In the genomic region with DNA sequence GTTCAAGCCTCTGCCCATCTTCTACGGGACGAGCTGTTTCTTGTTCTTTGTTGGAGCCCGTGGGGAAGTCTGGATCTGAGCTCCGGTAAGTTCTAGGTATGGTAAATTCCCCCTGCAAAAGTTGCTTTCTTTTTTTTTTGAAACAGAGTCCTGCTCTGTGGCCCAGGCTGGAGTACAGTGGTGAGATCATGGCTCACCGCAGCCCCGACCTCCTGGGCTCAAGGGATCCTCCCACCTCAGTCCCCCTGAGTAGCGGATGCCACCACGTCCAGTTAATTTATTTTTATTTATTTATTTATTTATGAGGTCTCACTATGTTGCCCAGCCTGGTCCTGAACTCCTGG, we compare ENCODE assay signal across 18 cellular contexts. TPM values are rescaled to one million over a fixed set of nuclear protein-coding genes. Genes with fewer than 3 reads are reported as not detected.
DNase-seq lines count a peak whose midpoint lies in the region; ATAC-seq and TF ChIP-seq lines count a peak whose summit lies in the region.
"Had no signal": no experiment of that assay in that cellular context is flagged by ENCODE, and none has a peak within 500 bp of the region (broad histone marks: within the 10 kb centered on the region; RNA-seq: fewer than 3 reads in every experiment).

No MANE protein-coding gene starts in this region.

- DNase-seq in memory B cell (ENCODE audit: low spot score in 2 of 2) (no peak), posterior vena cava (ENCODE audit: low spot score) (no peak), gastrocnemius medialis (no peak)
- no peak for DNase-seq in activated CD4-positive, alpha-beta memory T cell treated with anti-CD3 and anti-CD28 coated beads, Interleukin-2, amount 10 ng/mL, durations not matched to agents 7 days and 5 days
- DNase-seq: activated CD4-positive, alpha-beta T cell treated with anti-CD3 and anti-CD28 coated beads for 1 hour; anterior cingulate cortex; foreskin keratinocyte; NCI-H2227 treated with DMSO at 0.1 percent for 48 hours; SHP77 treated with DMSO at 0.1 percent for 48 hours; uterus had no signal

- H3K27ac Mint-ChIP-seq in memory B cell, result peak overlapping the region; percentile 95
- H3K27ac Mint-ChIP-seq in activated CD4-positive, alpha-beta memory T cell treated with anti-CD3 and anti-CD28 coated beads, Interleukin-2, amount 10 ng/mL, durations not matched to agents 7 days and 5 days, result no peak overlapping the region

- H3K9me3 Mint-ChIP-seq in memory B cell, result no peaks in the 10 kb centered on the region
- no peaks in the 10 kb centered on the region for H3K9me3 Mint-ChIP-seq in activated CD4-positive, alpha-beta memory T cell treated with anti-CD3 and anti-CD28 coated beads, Interleukin-2, amount 10 ng/mL, durations not matched to agents 7 days and 5 days

- no peaks in the 10 kb centered on the region for H3K27me3 Mint-ChIP-seq in memory B cell
- no peaks in the 10 kb centered on the region for H3K27me3 Mint-ChIP-seq in activated CD4-positive, alpha-beta memory T cell treated with anti-CD3 and anti-CD28 coated beads, Interleukin-2, amount 10 ng/mL, durations not matched to agents 7 days and 5 days

- in situ Hi-C loops in gastrocnemius medialis (cut with MboI; ENCODE audit: low sequenced_read_pairs in 4 of 4), result loop anchor here (10.0 to 25.0 kb wide), 4 partner anchors 207 to 310 kb away; a partner anchor contains a TSS

- H3K4me3 Mint-ChIP-seq in memory B cell, result peak overlapping the region; percentile 77
- no peak overlapping the region for H3K4me3 Mint-ChIP-seq in activated CD4-positive, alpha-beta memory T cell treated with anti-CD3 and anti-CD28 coated beads, Interleukin-2, amount 10 ng/mL, durations not matched to agents 7 days and 5 days

- no peak overlapping the region for H3K4me3 ChIP-seq in gastrocnemius medialis
- H3K4me3 ChIP-seq: skin epidermis, uterus had no signal

- no peaks in the 10 kb centered on the region for H3K27me3 ChIP-seq in gastrocnemius medialis
- H3K27me3 ChIP-seq: foreskin keratinocyte, uterus had no signal

- POLR2A ChIA-PET in activated CD4-positive, alpha-beta memory T cell treated with anti-CD3 and anti-CD28 coated beads, Interleukin-2, amount 10 ng/mL, durations not matched to agents 7 days and 5 days (lab: Charles Lee), result no interaction called here

- ATAC-seq in GM18870 (IDR thresholded peaks at IDR 0.05; ENCODE audit: unreplicated experiment) (peak; percentile 42), GM21447 (IDR thresholded peaks at IDR 0.05; ENCODE audit: unreplicated experiment) (peak; percentile 33), HG03159 (IDR thresholded peaks at IDR 0.05; ENCODE audit: unreplicated experiment) (peak; percentile 33), memory B cell (ENCODE audit: low read depth) (no peak), gastrocnemius medialis (no peak), GM21576 (IDR thresholded peaks at IDR 0.05; ENCODE audit: unreplicated experiment) (no peak)
- ATAC-seq: foreskin keratinocyte; left lobe of liver; stimulated activated naive CD8-positive, alpha-beta T cell treated with anti-CD3 and anti-CD28 coated beads, Interleukin-15, Interleukin-2, amounts not matched to agents 100 U/mL and 50 U/mL, for 24 hours had no signal

- intact Hi-C loops in posterior vena cava (cut with DNase I) (no loop called here), gastrocnemius medialis (cut with DNase I; ENCODE audit: low total_unique reads) (no loop called here)

- CTCF ChIA-PET in activated CD4-positive, alpha-beta memory T cell treated with anti-CD3 and anti-CD28 coated beads, Interleukin-2, amount 10 ng/mL, durations not matched to agents 7 days and 5 days (lab: Charles Lee), result no interaction called here

- no peaks in the 10 kb centered on the region for H3K36me3 ChIP-seq in gastrocnemius medialis
- H3K36me3 ChIP-seq: uterus had no signal

- peaks cover 44% of the 10 kb centered on the region for H3K4me1 Mint-ChIP-seq in memory B cell
- H3K4me1 Mint-ChIP-seq in activated CD4-positive, alpha-beta memory T cell treated with anti-CD3 and anti-CD28 coated beads, Interleukin-2, amount 10 ng/mL, durations not matched to agents 7 days and 5 days, result peaks cover 4% of the 10 kb centered on the region

- no peak for TF ChIP-seq CTCF in gastrocnemius medialis (IDR thresholded peaks at IDR 0.05 in 4 of 5, conservative IDR thresholded peaks at IDR 0.05 in 1 of 5)

- H3K4me1 ChIP-seq in gastrocnemius medialis, result peaks cover 35 to 41% of the 10 kb centered on the region in 2 donors
- H3K4me1 ChIP-seq: parathyroid adenoma, uterus had no signal

- TF ChIP-seq POLR2A in gastrocnemius medialis (IDR thresholded peaks at IDR 0.05), result no peak

- no peaks in the 10 kb centered on the region for H3K9me3 ChIP-seq in gastrocnemius medialis
- H3K9me3 ChIP-seq: uterus had no signal

- no peaks in the 10 kb centered on the region for H3K36me3 Mint-ChIP-seq in memory B cell
- H3K36me3 Mint-ChIP-seq in activated CD4-positive, alpha-beta memory T cell treated with anti-CD3 and anti-CD28 coated beads, Interleukin-2, amount 10 ng/mL, durations not matched to agents 7 days and 5 days (ENCODE audit: low read depth), result no peaks in the 10 kb centered on the region

- no peak overlapping the region for H3K27ac ChIP-seq in gastrocnemius medialis
- H3K27ac ChIP-seq: foreskin keratinocyte, parathyroid adenoma, skin epidermis, uterus had no signal

RNA-seq across cellular contexts. Expression of a gene that starts 35.5 kb away (rescaled TPM):
- 10 to 100 TPM; 47.5 to 57.2 TPM for total RNA-seq in posterior vena cava
- total RNA-seq in activated CD4-positive, alpha-beta memory T cell treated with anti-CD3 and anti-CD28 coated beads, Interleukin-2, amount 10 ng/mL, durations not matched to agents 7 days and 5 days, result 10 to 100 TPM; 49.5 to 52.9 TPM
- 10 to 100 TPM; 21.1 to 71.5 (median 48.3) TPM for total RNA-seq in gastrocnemius medialis

RNA-seq across cellular contexts. Expression of a gene that starts 50.0 kb away (rescaled TPM):
- total RNA-seq in posterior vena cava, result 10 to 100 TPM; 11.0 to 19.4 TPM
- total RNA-seq in activated CD4-positive, alpha-beta memory T cell treated with anti-CD3 and anti-CD28 coated beads, Interleukin-2, amount 10 ng/mL, durations not matched to agents 7 days and 5 days, result 1 to 10 TPM; 2.6 to 2.7 TPM
- 10 to 100 TPM in 1 of 4 donors, 1 to 10 TPM in 3; 2.6 to 25.9 (median 6.3) TPM for total RNA-seq in gastrocnemius medialis

Comparison
In these comparisons a context has a peak if more than half of its experiments do, and no peak if none do; other contexts are left out.
1. ATAC-seq: peak in GM18870 (single experiment), GM21447 (single experiment) and HG03159 (single experiment); none in memory B cell (single experiment), gastrocnemius medialis (0 of 2) and GM21576 (single experiment).